ENCODE assay signal across 3 cellular contexts in genomic region chr2:73344747-73345146, GRCh38. TPM values are rescaled to one million over a fixed set of nuclear protein-coding genes. Genes with fewer than 3 reads are reported as not detected.
"Had no signal": no experiment of that assay in that cellular context is flagged by ENCODE, and none has a peak within 500 bp of the region (broad histone marks: within the 10 kb centered on the region; RNA-seq: fewer than 3 reads in every experiment).

No MANE protein-coding gene starts in this region.

RNA-seq across cellular contexts. Expression of gene EGR4, which starts 51.4 kb away (rescaled TPM):
- total RNA-seq: LHCN-M2, M059J, NCI-H460 had no signal
